10 cellular contexts compared by ENCODE assay signal in genomic region chr17:7502987-7503386, GRCh38. TPM values are rescaled to one million over a fixed set of nuclear protein-coding genes. Genes with fewer than 3 reads are reported as not detected.
DNase-seq lines count a peak whose midpoint lies in the region; ATAC-seq and TF ChIP-seq lines count a peak whose summit lies in the region.
"Had no signal": no experiment of that assay in that cellular context is flagged by ENCODE, and none has a peak within 500 bp of the region (broad histone marks: within the 10 kb centered on the region; RNA-seq: fewer than 3 reads in every experiment).

No MANE protein-coding gene starts in this region.

- ATAC-seq in natural killer cell (peak in 2 of 3 donors; percentile 25 to 39), HG03432 (IDR thresholded peaks at IDR 0.05; ENCODE audit: unreplicated experiment) (no peak)
- no peak for ATAC-seq in natural killer cell treated with Interleukin-12 subunit alpha and Interleukin-12 subunit beta and Interleukin-15 and Interleukin-18, amount 100 ng/mL, for 72 hours
- ATAC-seq in effector memory CD8-positive, alpha-beta T cell (replicated peaks): peak; percentile 22

- H3K27me3 Mint-ChIP-seq in natural killer cell (ENCODE audit: low read depth in 2 of 2): no peaks in the 10 kb centered on the region
- no peaks in the 10 kb centered on the region for H3K27me3 Mint-ChIP-seq in natural killer cell treated with Interleukin-12 subunit alpha and Interleukin-12 subunit beta and Interleukin-15 and Interleukin-18, amount 100 ng/mL, for 72 hours
- no peaks in the 10 kb centered on the region for H3K27me3 Mint-ChIP-seq in effector memory CD8-positive, alpha-beta T cell
- H3K27me3 Mint-ChIP-seq: dendritic cell treated with granulocyte-macrophage colony-stimulating factor and Interleukin-4, amounts not matched to agents 40 ng/mL and 50 ng/mL, for 4 days had no signal

- DNase-seq in natural killer cell: no peak
- no peak for DNase-seq in natural killer cell treated with Interleukin-12 subunit alpha and Interleukin-12 subunit beta and Interleukin-15 and Interleukin-18, amount 100 ng/mL, for 72 hours (ENCODE audit: low spot score)
- DNase-seq in effector memory CD8-positive, alpha-beta T cell: no peak
- no peak for DNase-seq in LoVo (ENCODE audit: low spot score)
- no peak for DNase-seq in EL
- DNase-seq: stimulated activated CD4-positive, alpha-beta T cell treated with anti-CD3 and anti-CD28 coated beads, Interleukin-2, amount 100 ng/mL, for 48 hours had no signal

- H3K9me3 Mint-ChIP-seq in natural killer cell: no peaks in the 10 kb centered on the region
- H3K9me3 Mint-ChIP-seq in natural killer cell treated with Interleukin-12 subunit alpha and Interleukin-12 subunit beta and Interleukin-15 and Interleukin-18, amount 100 ng/mL, for 72 hours: no peaks in the 10 kb centered on the region
- H3K9me3 Mint-ChIP-seq in effector memory CD8-positive, alpha-beta T cell: no peaks in the 10 kb centered on the region
- H3K9me3 Mint-ChIP-seq: dendritic cell treated with granulocyte-macrophage colony-stimulating factor and Interleukin-4, amounts not matched to agents 40 ng/mL and 50 ng/mL, for 4 days had no signal

- TF ChIP-seq CTCF in natural killer cell (IDR thresholded peaks at IDR 0.05): no peak

- H3K36me3 Mint-ChIP-seq in natural killer cell: peaks cover 21% of the 10 kb centered on the region
- H3K36me3 Mint-ChIP-seq in natural killer cell treated with Interleukin-12 subunit alpha and Interleukin-12 subunit beta and Interleukin-15 and Interleukin-18, amount 100 ng/mL, for 72 hours: peaks cover 35% of the 10 kb centered on the region
- H3K36me3 Mint-ChIP-seq in effector memory CD8-positive, alpha-beta T cell (ENCODE audit: insufficient read depth): peaks cover 100% of the 10 kb centered on the region

- no peaks in the 10 kb centered on the region for H3K4me1 Mint-ChIP-seq in natural killer cell
- peaks cover 0 to 8% of the 10 kb centered on the region in 2 donors for H3K4me1 Mint-ChIP-seq in natural killer cell treated with Interleukin-12 subunit alpha and Interleukin-12 subunit beta and Interleukin-15 and Interleukin-18, amount 100 ng/mL, for 72 hours (ENCODE audit: low read depth in 2 of 2)
- H3K4me1 Mint-ChIP-seq in effector memory CD8-positive, alpha-beta T cell (ENCODE audit: low read depth in 2 of 2): no peaks in the 10 kb centered on the region

- H3K4me3 Mint-ChIP-seq in natural killer cell: no peak overlapping the region
- H3K4me3 Mint-ChIP-seq in natural killer cell treated with Interleukin-12 subunit alpha and Interleukin-12 subunit beta and Interleukin-15 and Interleukin-18, amount 100 ng/mL, for 72 hours: no peak overlapping the region
- H3K4me3 Mint-ChIP-seq in effector memory CD8-positive, alpha-beta T cell: no peak overlapping the region
- H3K4me3 Mint-ChIP-seq: dendritic cell treated with granulocyte-macrophage colony-stimulating factor and Interleukin-4, amounts not matched to agents 40 ng/mL and 50 ng/mL, for 4 days had no signal

- no peak overlapping the region for H3K27ac Mint-ChIP-seq in natural killer cell
- H3K27ac Mint-ChIP-seq in natural killer cell treated with Interleukin-12 subunit alpha and Interleukin-12 subunit beta and Interleukin-15 and Interleukin-18, amount 100 ng/mL, for 72 hours: no peak overlapping the region
- peak overlapping the region; percentile 14 to 65 for H3K27ac Mint-ChIP-seq in effector memory CD8-positive, alpha-beta T cell
- H3K27ac Mint-ChIP-seq: dendritic cell treated with granulocyte-macrophage colony-stimulating factor and Interleukin-4, amounts not matched to agents 40 ng/mL and 50 ng/mL, for 4 days had no signal

- intact Hi-C loops in natural killer cell (cut with micrococcal nuclease): loop anchor here (5.0 kb wide), 1 partner anchor 66 kb away; the partner anchor contains the start of genes FGF11 and TMEM102

RNA-seq across cellular contexts. Expression of gene POLR2A, which starts 18.8 kb away (rescaled TPM):
- total RNA-seq in natural killer cell: 100 to 1,000 TPM; 515 to 879 (median 524) TPM
- total RNA-seq in natural killer cell treated with Interleukin-12 subunit alpha and Interleukin-12 subunit beta and Interleukin-15 and Interleukin-18, amount 100 ng/mL, for 72 hours: 100 to 1,000 TPM; 212 to 283 TPM

RNA-seq across cellular contexts. Expression of gene SLC35G6, which starts 21.7 kb away (rescaled TPM):
- not detected for total RNA-seq in natural killer cell
- not detected for total RNA-seq in natural killer cell treated with Interleukin-12 subunit alpha and Interleukin-12 subunit beta and Interleukin-15 and Interleukin-18, amount 100 ng/mL, for 72 hours
- total RNA-seq: activated CD8-positive, alpha-beta memory T cell treated with anti-CD3 and anti-CD28 coated beads for 36 hours; lung had no signal

RNA-seq across cellular contexts. Expression of gene ZBTB4, which starts 23.6 kb away (rescaled TPM):
- total RNA-seq in natural killer cell: 10 to 100 TPM; 64.0 to 72.5 (median 68.4) TPM
- 10 to 100 TPM; 19.7 to 26.1 TPM for total RNA-seq in natural killer cell treated with Interleukin-12 subunit alpha and Interleukin-12 subunit beta and Interleukin-15 and Interleukin-18, amount 100 ng/mL, for 72 hours

RNA-seq across cellular contexts. Expression of gene TNFSF12, which starts 45.9 kb away (rescaled TPM):
- 10 to 100 TPM; 49.1 to 62.6 (median 60.3) TPM for total RNA-seq in natural killer cell
- 10 to 100 TPM; 54.9 to 69.3 TPM for total RNA-seq in natural killer cell treated with Interleukin-12 subunit alpha and Interleukin-12 subunit beta and Interleukin-15 and Interleukin-18, amount 100 ng/mL, for 72 hours

RNA-seq across cellular contexts. Expression of gene TNFSF13, which starts 55.6 kb away (rescaled TPM):
- 10 to 100 TPM in 1 of 3 donors, 1 to 10 TPM in 2; 2.7 to 11.1 (median 2.7) TPM for total RNA-seq in natural killer cell
- 1 to 10 TPM; 3.1 to 6.8 TPM for total RNA-seq in natural killer cell treated with Interleukin-12 subunit alpha and Interleukin-12 subunit beta and Interleukin-15 and Interleukin-18, amount 100 ng/mL, for 72 hours

Comparison
In these comparisons a context has a peak if more than half of its experiments do, and no peak if none do; other contexts are left out.
1. ATAC-seq: peak in natural killer cell (2 of 3) and effector memory CD8-positive, alpha-beta T cell (single experiment); none in natural killer cell treated with Interleukin-12 subunit alpha and Interleukin-12 subunit beta and Interleukin-15 and Interleukin-18, amount 100 ng/mL, for 72 hours (0 of 2) and HG03432 (single experiment).
2. H3K27ac Mint-ChIP-seq: peak in effector memory CD8-positive, alpha-beta T cell (2 of 2); none in natural killer cell (0 of 2) and natural killer cell treated with Interleukin-12 subunit alpha and Interleukin-12 subunit beta and Interleukin-15 and Interleukin-18, amount 100 ng/mL, for 72 hours (0 of 2).